In the genomic region with DNA sequence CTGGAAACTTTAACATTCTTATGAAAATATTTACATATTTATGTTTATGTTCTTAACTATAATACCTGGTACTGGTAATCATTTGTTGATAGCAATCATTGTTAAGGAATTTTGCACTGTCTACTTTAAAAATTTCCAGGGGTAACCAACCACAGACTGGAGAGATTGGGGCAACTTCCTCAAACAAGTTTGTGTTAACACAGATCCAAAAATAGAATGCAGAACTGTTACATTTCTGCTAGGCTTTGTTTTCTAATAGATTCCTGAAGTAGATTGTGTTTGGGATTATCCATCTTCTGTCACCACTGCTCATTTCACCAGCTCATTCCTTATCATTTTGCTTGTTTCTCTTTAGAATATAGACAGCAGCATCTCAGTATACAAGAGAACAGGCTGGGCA, we compare ENCODE assay signal across 16 cellular contexts. TPM values are rescaled to one million over a fixed set of nuclear protein-coding genes. Genes with fewer than 3 reads are reported as not detected.
DNase-seq lines count a peak whose midpoint lies in the region; ATAC-seq and TF ChIP-seq lines count a peak whose summit lies in the region.
"Had no signal": no experiment of that assay in that cellular context is flagged by ENCODE, and none has a peak within 500 bp of the region (broad histone marks: within the 10 kb centered on the region; RNA-seq: fewer than 3 reads in every experiment).

No MANE protein-coding gene starts in this region.

- ATAC-seq in GM18858 (IDR thresholded peaks at IDR 0.05; ENCODE audit: unreplicated experiment) (peak; percentile 43), lower lobe of right lung (peak; percentile 29 to 39), GM21526 (IDR thresholded peaks at IDR 0.05; ENCODE audit: low FRiP score, unreplicated experiment) (no peak), omental fat pad (ENCODE audit: low FRiP score) (no peak)
- ATAC-seq: mucosa of descending colon had no signal

- H3K4me2 ChIP-seq in BLaER1, result peak overlapping the region; percentile 86

- no peaks in the 10 kb centered on the region for H4K20me1 ChIP-seq in BLaER1

- H3K9me3 ChIP-seq in BLaER1 (peaks cover 19% of the 10 kb centered on the region), lower lobe of right lung (no peaks in the 10 kb centered on the region)
- H3K9me3 ChIP-seq: BE2C, mucosa of descending colon, tibial artery had no signal

- peaks cover 45% of the 10 kb centered on the region for H3K4me1 ChIP-seq in BLaER1
- peaks cover 14% of the 10 kb centered on the region for H3K4me1 ChIP-seq in lower lobe of right lung
- H3K4me1 ChIP-seq: BE2C, tibial artery had no signal

- TF ChIP-seq CTCF in lower lobe of right lung (IDR thresholded peaks at IDR 0.05) (no peak), omental fat pad (IDR thresholded peaks at IDR 0.05) (no peak)

- H3K27ac ChIP-seq in BLaER1 (peak overlapping the region; percentile 79; the same call in 1 of the 2 replicates), lower lobe of right lung (no peak overlapping the region)
- H3K27ac ChIP-seq: brain microvascular endothelial cell, tibial artery had no signal

- 0 out of 2 replicates have a peak overlapping the region, but pooled peaks have one; percentile 34 for H3K9ac ChIP-seq in BLaER1

- intact Hi-C loops in lower lobe of right lung (cut with DNase I), result no loop called here

- no peaks in the 10 kb centered on the region for H3K27me3 ChIP-seq in BLaER1
- H3K27me3 ChIP-seq in lower lobe of right lung (ENCODE audit: low read depth), result no peaks in the 10 kb centered on the region
- H3K27me3 ChIP-seq: BE2C, brain microvascular endothelial cell, tibial artery had no signal

- H3K4me3 ChIP-seq in BLaER1 (peak overlapping the region; percentile 36; the same call in 1 of the 2 replicates), lower lobe of right lung (no peak overlapping the region)
- H3K4me3 ChIP-seq: mucosa of descending colon, tibial artery had no signal

- peaks cover 53% of the 10 kb centered on the region for H3K36me3 ChIP-seq in BLaER1
- H3K36me3 ChIP-seq in lower lobe of right lung, result no peaks in the 10 kb centered on the region
- H3K36me3 ChIP-seq: BE2C, brain microvascular endothelial cell had no signal

- DNase-seq in SKM-1 treated with dmso at 0.1 percent for 144 hours (lab: John Stamatoyannopoulos, UW; ENCODE audit: unreplicated experiment), result peak; percentile 81
- no peak for DNase-seq in lower lobe of right lung
- no peak for DNase-seq in SW 1271 (lab: John Stamatoyannopoulos, UW)
- DNase-seq in omental fat pad (ENCODE audit: low spot score), result no peak
- DNase-seq in NCI-H1105 (lab: John Stamatoyannopoulos, UW), result no peak
- DNase-seq: activated CD4-positive, alpha-beta T cell treated with anti-CD3 and anti-CD28 coated beads, Interleukin-2, amount 10 ng/mL, durations not matched to agents 7 days and 5 days; activated gamma-delta T cell; BE2C; brain microvascular endothelial cell; EL; mucosa of descending colon; NCI-H1092; tibial artery had no signal

RNA-seq across cellular contexts. Expression of a gene that starts 23.7 kb away (rescaled TPM):
- total RNA-seq in lower lobe of right lung, result 8.1 TPM
- 10 to 100 TPM in 2 of 4 donors, 1 to 10 TPM in 2; 7.3 to 24.3 (median 14.0) TPM for total RNA-seq in omental fat pad

RNA-seq across cellular contexts. Expression of a gene that starts 49.3 kb away (rescaled TPM):
- total RNA-seq in lower lobe of right lung (31.0 TPM), omental fat pad (10 to 100 TPM; 13.8 to 38.3 (median 31.7) TPM)

Comparison
In these comparisons a context has a peak if more than half of its experiments do, and no peak if none do; other contexts are left out.
1. ATAC-seq: peak in GM18858 (single experiment) and lower lobe of right lung (2 of 2); none in GM21526 (single experiment) and omental fat pad (single experiment).